ENCODE assay signal across 9 cellular contexts in genomic region chr2:148887349-148888002, GRCh38. TPM values are rescaled to one million over a fixed set of nuclear protein-coding genes. Genes with fewer than 3 reads are reported as not detected.
DNase-seq lines count a peak whose midpoint lies in the region; ATAC-seq and TF ChIP-seq lines count a peak whose summit lies in the region.
"Had no signal": no experiment of that assay in that cellular context is flagged by ENCODE, and none has a peak within 500 bp of the region (broad histone marks: within the 10 kb centered on the region; RNA-seq: fewer than 3 reads in every experiment).

No MANE protein-coding gene starts in this region.

- TF ChIP-seq POLR2A in heart left ventricle (IDR thresholded peaks at IDR 0.05) (no peak), adrenal gland (IDR thresholded peaks at IDR 0.05) (peak in 1 of 2 donors; percentile 16)

- DNase-seq in heart left ventricle, result no peak
- no peak for DNase-seq in left ventricle myocardium superior
- no peak for DNase-seq in adrenal gland
- DNase-seq in lower lobe of right lung, result no peak
- no peak for DNase-seq in upper lobe of right lung
- no peak for DNase-seq in activated gamma-delta T cell treated with Interleukin-2 at 50 U/mL for 16 hours
- no peak for DNase-seq in GDM1 (lab: John Stamatoyannopoulos, UW)
- no peak for DNase-seq in GM10248 (ENCODE audit: extremely low spot score)

- CTCF ChIA-PET in GM10248 (lab: Yijun Ruan, JAX), result interaction anchor here (1.0 to 1.2 kb wide), 3 partner anchors 10 to 144 kb away, joined by 3 read pairs; no protein-coding TSS in a partner anchor

- H3K27ac ChIP-seq in heart left ventricle (no peak overlapping the region), adrenal gland (peak overlapping the region in 3 of 5 donors; percentile 20 to 51 (median 43)), lower lobe of right lung (no peak overlapping the region), upper lobe of right lung (no peak overlapping the region)
- H3K27ac ChIP-seq: epithelial cell of prostate had no signal

- H3K27me3 ChIP-seq in heart left ventricle (peaks cover 0 to 45% (median 20%) of the 10 kb centered on the region in 9 donors), adrenal gland (no peaks in the 10 kb centered on the region), lower lobe of right lung (ENCODE audit: low read depth) (peaks cover 37% of the 10 kb centered on the region), upper lobe of right lung (peaks cover 46% of the 10 kb centered on the region)

- POLR2A ChIA-PET in GM10248 (lab: Yijun Ruan, JAX), result no interaction called here

- 11 to 16% (median 13%) methylated on average over 19 of the region's 19 CpGs for WGBS in heart left ventricle, 4 donors
- 8 to 10% (median 9%) methylated on average over 19 of the region's 19 CpGs for WGBS in adrenal gland, 4 donors

- H3K36me3 ChIP-seq in heart left ventricle, result no peaks in the 10 kb centered on the region
- H3K36me3 ChIP-seq in adrenal gland (replicated peaks in 1 of 2), result no peaks in the 10 kb centered on the region
- no peaks in the 10 kb centered on the region for H3K36me3 ChIP-seq in lower lobe of right lung
- no peaks in the 10 kb centered on the region for H3K36me3 ChIP-seq in upper lobe of right lung

- H3K4me1 ChIP-seq in heart left ventricle (peaks cover 0 to 12% (median 7%) of the 10 kb centered on the region in 12 donors), adrenal gland (replicated peaks in 1 of 2) (peaks cover 0 to 3% of the 10 kb centered on the region in 2 donors), lower lobe of right lung (peaks cover 10% of the 10 kb centered on the region), upper lobe of right lung (no peaks in the 10 kb centered on the region)

- peaks cover 0 to 9% (median 2%) of the 10 kb centered on the region in 12 donors for H3K9me3 ChIP-seq in heart left ventricle
- no peaks in the 10 kb centered on the region for H3K9me3 ChIP-seq in adrenal gland (replicated peaks in 1 of 3)
- H3K9me3 ChIP-seq in lower lobe of right lung, result no peaks in the 10 kb centered on the region
- H3K9me3 ChIP-seq in upper lobe of right lung, result no peaks in the 10 kb centered on the region

- TF ChIP-seq CTCF in heart left ventricle (IDR thresholded peaks at IDR 0.05), result no peak
- no peak for TF ChIP-seq CTCF in adrenal gland (IDR thresholded peaks at IDR 0.05)
- no peak for TF ChIP-seq CTCF in lower lobe of right lung (IDR thresholded peaks at IDR 0.05)
- no peak for TF ChIP-seq CTCF in upper lobe of right lung (IDR thresholded peaks at IDR 0.05)
- TF ChIP-seq CTCF in GM10248 (IDR thresholded peaks at IDR 0.05; ENCODE audit: control extremely low read depth, extremely low read depth, low read depth, missing control alignments), result no peak

- intact Hi-C loops in heart left ventricle (cut with DNase I), result loop anchor here in 1 of 10 donors (10.0 kb wide), 1 partner anchor 243 kb away; the partner anchor contains the start of gene EPC2
- intact Hi-C loops in left ventricle myocardium superior (cut with micrococcal nuclease), result no loop called here
- intact Hi-C loops in adrenal gland (cut with DNase I), result no loop called here
- intact Hi-C loops in lower lobe of right lung (cut with DNase I), result no loop called here
- intact Hi-C loops in upper lobe of right lung (cut with DNase I), result no loop called here

- H3K4me3 ChIP-seq in heart left ventricle (peak overlapping the region; percentile 20 to 57 (median 46)), adrenal gland (peak overlapping the region; percentile 9 to 86 (median 55)), lower lobe of right lung (peak overlapping the region; percentile 46), upper lobe of right lung (peak overlapping the region; percentile 27)

- ATAC-seq in heart left ventricle (no peak), left ventricle myocardium superior (no peak), lower lobe of right lung (no peak), upper lobe of right lung (no peak)

RNA-seq across cellular contexts. Expression of gene KIF5C, which starts 12.4 kb away (rescaled TPM):
- total RNA-seq in heart left ventricle, result 1 to 10 TPM in 2 of 9 donors, under 1 TPM in 7; 0.22 to 1.4 (median 0.50) TPM
- polyA plus RNA-seq in heart left ventricle, result under 1 TPM; 0.23 to 0.28 TPM
- total RNA-seq in left ventricle myocardium superior, result 0.52 TPM
- total RNA-seq in adrenal gland, result 10 to 100 TPM; 17.3 to 62.1 (median 20.9) TPM
- polyA plus RNA-seq in adrenal gland, result 10 to 100 TPM; 16.0 to 31.2 (median 18.8) TPM
- 0.47 TPM for total RNA-seq in lower lobe of right lung
- 0.49 TPM for total RNA-seq in upper lobe of right lung

Comparison
In these comparisons a context has a peak if more than half of its experiments do, and no peak if none do; other contexts are left out.
1. H3K27ac ChIP-seq: peak in adrenal gland (3 of 5); none in heart left ventricle (0 of 12), lower lobe of right lung (single experiment) and upper lobe of right lung (single experiment).
2. RNA of gene KIF5C, which starts 12.4 kb away (total RNA-seq): 17.3 to 62.1 TPM in adrenal gland; 0.52 TPM in left ventricle myocardium superior (single experiment), 0.22 to 1.4 TPM in heart left ventricle, 0.49 TPM in upper lobe of right lung (single experiment) and 0.47 TPM in lower lobe of right lung (single experiment); every median in the first group is over 4 times any median in the second.
3. Peak in every context shown above with its lines, with median percentiles within 50 percentile points of each other: H3K4me3 ChIP-seq.